ENCODE assay signal across 16 cellular contexts in the genomic region with DNA sequence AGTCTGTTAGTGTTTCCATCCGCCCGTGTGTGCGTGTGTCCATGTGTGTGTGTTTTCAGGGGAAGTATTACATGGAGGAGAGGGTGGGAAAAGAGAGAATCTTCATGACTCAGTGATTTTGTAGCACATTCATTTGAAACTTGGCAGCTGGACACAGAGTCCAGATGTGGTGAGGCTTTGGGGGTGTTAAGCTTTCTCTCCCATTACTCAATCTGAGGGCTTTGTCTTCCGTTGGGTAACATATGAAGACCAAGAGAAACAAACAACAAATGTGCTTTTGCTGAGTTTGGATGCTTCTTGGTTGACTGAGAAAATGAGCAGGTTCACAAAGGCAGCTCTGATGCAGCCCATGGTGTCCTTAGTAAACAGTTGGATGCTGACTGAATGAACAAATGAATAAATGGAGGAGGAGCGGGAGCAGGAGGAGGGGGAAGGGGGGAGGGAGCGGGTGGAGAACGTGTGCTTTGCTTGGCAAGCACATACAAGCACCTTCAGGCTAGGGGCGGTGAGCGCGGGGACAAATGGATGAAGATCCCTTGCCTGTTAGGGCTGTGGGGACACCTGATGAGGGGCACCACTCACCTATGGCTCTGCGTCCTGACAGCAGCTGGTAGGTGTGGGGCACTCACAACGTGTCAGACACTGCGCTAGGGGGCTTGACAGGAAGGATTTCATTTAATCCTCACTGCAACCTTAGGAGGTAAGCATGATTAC.
A peak's percentile ranks its signal among the peaks of the same experiment; 100 is the strongest.
DNase-seq lines count a peak whose midpoint lies in the region; ATAC-seq and TF ChIP-seq lines count a peak whose summit lies in the region.
"Had no signal": no experiment of that assay in that cellular context is flagged by ENCODE, and none has a peak within 500 bp of the region (broad histone marks: within the 10 kb centered on the region; RNA-seq: fewer than 3 reads in every experiment).

No MANE protein-coding gene starts in this region.

- H2BK120ac ChIP-seq in neuronal stem cell (ENCODE audit: low read depth, low read length), result no peak overlapping the region

- H3K79me1 ChIP-seq in neuronal stem cell (ENCODE audit: low read depth, low read length), result peaks cover 3% of the 10 kb centered on the region

- H3K9ac ChIP-seq in neuronal stem cell (ENCODE audit: low read depth, low read length, poor library complexity), result no peak overlapping the region

- H3K14ac ChIP-seq in neuronal stem cell (ENCODE audit: low read length), result no peak overlapping the region

- H4K91ac ChIP-seq in neuronal stem cell (ENCODE audit: low read depth, low read length, poor library complexity), result no peak overlapping the region

- H3K27ac ChIP-seq in neuronal stem cell (replicated peaks; ENCODE audit: low read length), result no peak overlapping the region
- no peak overlapping the region for H3K27ac ChIP-seq in ovary
- H3K27ac ChIP-seq: heart right ventricle, transverse colon had no signal

- H3K4me1 ChIP-seq in neuronal stem cell (ENCODE audit: control insufficient read depth in 2 of 2, insufficient read depth in 1 of 2, low read depth in 1 of 2, low read length in 2 of 2), result peaks cover 0 to 4% of the 10 kb centered on the region in 2 donors
- no peaks in the 10 kb centered on the region for H3K4me1 ChIP-seq in ovary (ENCODE audit: insufficient read depth)
- H3K4me1 ChIP-seq: transverse colon had no signal

- no CpG with 5 or more reads among the region's 13 CpGs for whole genome bisulfite sequencing in neuronal stem cell (ENCODE audit: extremely low coverage in 2 of 2, insufficient read length in 2 of 2, insufficient replicate concordance in 1 of 2), 2 donors
- 36 to 53% (median 48%) methylated on average over 13 of the region's 13 CpGs for WGBS in ovary, 3 donors

- H2BK12ac ChIP-seq in neuronal stem cell (ENCODE audit: low read length), result no peak overlapping the region

- no peak overlapping the region for H3K23ac ChIP-seq in neuronal stem cell (ENCODE audit: low read depth, low read length, poor library complexity)

- no peak overlapping the region for H2BK5ac ChIP-seq in neuronal stem cell (ENCODE audit: low read length)

- DNase-seq in AG09309 (ENCODE audit: low read depth) (peak; percentile 62), NCI-H1694 (lab: John Stamatoyannopoulos, UW) (peak; percentile 16), fibroblast of pulmonary artery (ENCODE audit: low read depth) (peak; percentile 71), neuronal stem cell (ENCODE audit: low spot score) (no peak), ovary (no peak)
- DNase-seq in activated naive CD4-positive, alpha-beta T cell treated with anti-CD3 and anti-CD28 coated beads, Interleukin-2, amount 50 U/mL, for 16 hours, result no peak
- DNase-seq in activated naive CD4-positive, alpha-beta T cell treated with Interleukin-2 at 50 U/mL for 16 hours, result no peak
- DNase-seq: activated CD4-positive, CD25-positive, alpha-beta regulatory T cell; aorta; heart right ventricle; NCI-H1417; NCI-H446; T-helper 1 cell; transverse colon had no signal

- no peak for TF ChIP-seq EP300 in ovary (IDR thresholded peaks at IDR 0.05)

- no peak for ATAC-seq in GM18502 (IDR thresholded peaks at IDR 0.05; ENCODE audit: poor library complexity, unreplicated experiment)
- ATAC-seq: Panc1 had no signal

- H4K8ac ChIP-seq in neuronal stem cell (ENCODE audit: low read depth, low read length), result no peak overlapping the region

- no peak for TF ChIP-seq POLR2A in ovary (IDR thresholded peaks at IDR 0.05)

- H3K36me3 ChIP-seq in neuronal stem cell (replicated peaks in 1 of 2; ENCODE audit: control insufficient read depth in 2 of 2, insufficient read depth in 2 of 2, low read length in 2 of 2), result no peaks in the 10 kb centered on the region
- H3K36me3 ChIP-seq in ovary, result no peaks in the 10 kb centered on the region
- H3K36me3 ChIP-seq: heart right ventricle, transverse colon had no signal

- no peak overlapping the region for H3K4me2 ChIP-seq in neuronal stem cell (ENCODE audit: insufficient read depth, low read length, poor library complexity, severe bottlenecking)

- H2AFZ ChIP-seq in neuronal stem cell (ENCODE audit: low read length), result no peak overlapping the region

- intact Hi-C loops in ovary (cut with DNase I), result loop anchor here in 1 of 4 donors (10.0 kb wide), 1 partner anchor 875 kb away; no protein-coding TSS in a partner anchor

- H3K4me3 ChIP-seq in AG09309 (ENCODE audit: control insufficient read depth, low read depth, low read length), result no peak overlapping the region
- no peak overlapping the region for H3K4me3 ChIP-seq in fibroblast of pulmonary artery (replicated peaks; ENCODE audit: low read depth, low read length)
- no peak overlapping the region for H3K4me3 ChIP-seq in neuronal stem cell (ENCODE audit: low read length in 2 of 2)
- no peak overlapping the region for H3K4me3 ChIP-seq in ovary
- H3K4me3 ChIP-seq: heart right ventricle, transverse colon had no signal

- H3K18ac ChIP-seq in neuronal stem cell (ENCODE audit: low read length), result peak overlapping the region; percentile 56

- no peak overlapping the region for H3K4ac ChIP-seq in neuronal stem cell (ENCODE audit: low read length)

- no peaks in the 10 kb centered on the region for H3K9me3 ChIP-seq in neuronal stem cell (replicated peaks in 1 of 2; ENCODE audit: control insufficient read depth in 2 of 2, insufficient read depth in 1 of 2, low read depth in 1 of 2, low read length in 2 of 2)
- H3K9me3 ChIP-seq in ovary, result no peaks in the 10 kb centered on the region
- H3K9me3 ChIP-seq: transverse colon had no signal

- H3K27me3 ChIP-seq in neuronal stem cell (ENCODE audit: control insufficient read depth in 3 of 3, insufficient read depth in 3 of 3, low read depth in 1 of 3, low read length in 3 of 3) (peaks cover 0 to 22% (median 0%) of the 10 kb centered on the region in 3 experiments), ovary (no peaks in the 10 kb centered on the region)

- H2BK15ac ChIP-seq in neuronal stem cell (ENCODE audit: low read length), result no peak overlapping the region

- TF ChIP-seq CTCF in AG09309 (IDR thresholded peaks at IDR 0.05; ENCODE audit: control insufficient read depth, insufficient read depth, low read depth, low read length, missing control alignments) (no peak), fibroblast of pulmonary artery (IDR thresholded peaks at IDR 0.05; ENCODE audit: low read length, missing control alignments) (no peak), ovary (IDR thresholded peaks at IDR 0.05) (no peak)

- peak overlapping the region; percentile 42 for H2AK5ac ChIP-seq in neuronal stem cell (ENCODE audit: low read depth, low read length)

Comparison
In these comparisons a context has a peak if more than half of its experiments do, and no peak if none do; other contexts are left out.
1. DNase-seq: peak in AG09309 (single experiment), NCI-H1694 (single experiment) and fibroblast of pulmonary artery (single experiment); none in neuronal stem cell (single experiment), ovary (0 of 5), activated naive CD4-positive, alpha-beta T cell treated with anti-CD3 and anti-CD28 coated beads, Interleukin-2, amount 50 U/mL, for 16 hours (single experiment) and activated naive CD4-positive, alpha-beta T cell treated with Interleukin-2 at 50 U/mL for 16 hours (single experiment).